In the genomic region with DNA sequence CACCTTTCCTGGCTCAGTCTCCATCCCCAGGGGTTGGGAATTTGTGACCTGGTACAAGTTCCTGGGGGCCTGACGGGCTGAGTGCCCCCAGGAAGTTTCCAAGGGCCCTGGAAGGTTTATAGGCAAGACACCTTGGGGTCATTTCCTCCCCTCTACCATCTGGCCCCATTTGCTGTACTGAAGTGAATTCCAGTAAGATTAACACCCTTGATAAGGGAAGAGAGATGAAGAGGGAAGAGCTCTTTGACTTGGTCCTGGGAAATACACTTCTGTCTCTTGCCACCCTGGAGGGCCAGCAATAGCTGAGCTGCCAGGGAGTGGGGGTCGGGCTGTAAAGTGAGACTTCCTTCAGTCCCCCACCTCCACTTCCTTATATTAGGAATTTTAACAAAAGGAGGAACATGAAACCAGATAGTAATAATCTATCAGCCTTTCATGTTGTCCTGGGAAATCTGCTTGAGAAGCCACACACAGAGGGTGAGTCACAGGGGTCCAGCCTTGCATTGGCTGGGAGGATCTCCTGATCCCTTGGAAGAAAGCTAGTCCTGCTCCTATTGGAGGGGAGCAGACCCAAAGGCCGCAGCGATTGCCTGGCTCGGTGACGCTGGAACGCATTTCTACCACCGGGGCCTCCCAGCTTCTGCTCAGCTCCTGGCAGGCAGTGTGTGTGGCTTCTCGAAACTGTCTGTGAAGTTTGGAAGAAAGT, we compare ENCODE assay signal across 1 cellular context.
TF ChIP-seq lines count a peak whose summit lies in the region.

No MANE protein-coding gene starts in this region.

TF ChIP-seq in IMR-90, 13 proteins besides CTCF, POLR2A, EP300 and RAD21 (continued from another document):
- TF ChIP-seq MAZ (IDR thresholded peaks at IDR 0.05; ENCODE audit: borderline replicate concordance, low read depth, low read length) (0 out of 2 replicates have a peak, but pooled peaks have one; percentile 15), BHLHE40 (IDR thresholded peaks at IDR 0.05; ENCODE audit: low read depth, low read length) (no peak)
